22 cellular contexts compared by ENCODE assay signal in the genomic region with DNA sequence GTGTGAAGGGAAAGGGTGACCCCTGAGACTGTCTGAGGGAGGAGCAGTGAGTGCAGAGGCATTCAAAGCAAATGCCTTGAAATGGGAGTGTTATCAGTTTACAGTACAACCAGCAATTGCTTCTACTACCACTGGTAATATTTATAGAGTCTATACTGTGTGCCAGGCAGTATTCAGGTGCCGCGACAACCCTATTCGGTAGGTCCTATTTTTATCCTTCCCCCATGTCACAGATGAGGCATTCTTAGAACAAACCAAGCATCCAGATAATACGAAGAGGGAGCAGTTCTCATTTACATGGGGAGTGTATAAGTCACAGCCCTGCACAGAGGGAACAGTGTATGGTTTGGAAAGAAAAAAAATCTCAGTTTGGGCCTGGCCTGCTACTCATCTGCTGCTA. TPM values are rescaled to one million over a fixed set of nuclear protein-coding genes. Genes with fewer than 3 reads are reported as not detected.
DNase-seq lines count a peak whose midpoint lies in the region; ATAC-seq and TF ChIP-seq lines count a peak whose summit lies in the region.
"Had no signal": no experiment of that assay in that cellular context is flagged by ENCODE, and none has a peak within 500 bp of the region (broad histone marks: within the 10 kb centered on the region; RNA-seq: fewer than 3 reads in every experiment).

No MANE protein-coding gene starts in this region.

- peaks cover 21% of the 10 kb centered on the region for H3F3A ChIP-seq in GM23338 (replicated peaks; ENCODE audit: low read depth)

- TF ChIP-seq CTCF in GM23338 (conservative IDR thresholded peaks at IDR 0.05; ENCODE audit: low read depth in 2 of 2) = no peak
- no peak for TF ChIP-seq CTCF in WTC11 (IDR thresholded peaks at IDR 0.05)
- TF ChIP-seq CTCF in sigmoid colon (IDR thresholded peaks at IDR 0.05) = no peak

- no peaks in the 10 kb centered on the region for H4K20me1 ChIP-seq in GM23338 (replicated peaks; ENCODE audit: insufficient read depth)

- H3K4me1 ChIP-seq in GM23338 (ENCODE audit: insufficient read depth) (peaks cover 99% of the 10 kb centered on the region), sigmoid colon (peaks cover 0 to 27% (median 23%) of the 10 kb centered on the region in 4 donors)
- H3K4me1 ChIP-seq: SJCRH30 had no signal

- H3K4me3 Mint-ChIP-seq in GM23338 = peak overlapping the region; percentile 26; the same call in 2 of the 3 replicates
- 0 out of 2 replicates have a peak overlapping the region, but pooled peaks have one; percentile 15 for H3K4me3 Mint-ChIP-seq in WTC11
- H3K4me3 Mint-ChIP-seq: B cell had no signal

- peak overlapping the region; percentile 73 for H3K4me2 ChIP-seq in GM23338
- H3K4me2 ChIP-seq: A549 had no signal

- DNase-seq in GM23338 (ENCODE audit: low spot score) (no peak), WTC11 (ENCODE audit: low spot score) (no peak), left ventricle myocardium superior (no peak), sigmoid colon (no peak), HCEC 1CT (no peak)
- DNase-seq: DMS79; GM23248; KBM-7; MM.1S; NCI-H1092; NCI-H1436; NCI-H2029; NCI-H345; NCI-H524; NCI-H774; NK-92 treated with Interleukin-12 subunit alpha and Interleukin-12 subunit beta, amount 100 ng/mL, for 24 hours; SJCRH30 had no signal

- H3K27ac Mint-ChIP-seq in GM23338 (peak overlapping the region; percentile 58), WTC11 (peak overlapping the region; percentile 99)
- H3K27ac Mint-ChIP-seq: B cell had no signal

- intact Hi-C loops in left ventricle myocardium superior (cut with micrococcal nuclease) = no loop called here
- intact Hi-C loops in sigmoid colon (cut with DNase I) = no loop called here

- 78 to 93% methylated on average over 4 of the region's 4 CpGs for WGBS in sigmoid colon, 2 donors

- peak overlapping the region; percentile 87; the same call in 1 of the 2 replicates for H3K27ac ChIP-seq in GM23338 (ENCODE audit: low read depth)
- peak overlapping the region in 3 of 4 donors; percentile 24 to 44 (median 32) for H3K27ac ChIP-seq in sigmoid colon
- H3K27ac ChIP-seq: A549, GM23248, SJCRH30 had no signal

- peak overlapping the region; percentile 30 for H3K4me3 ChIP-seq in GM23338
- H3K4me3 ChIP-seq in sigmoid colon = no peak overlapping the region
- H3K4me3 ChIP-seq: A549, GM23248, SJCRH30 had no signal

- peaks cover 98% of the 10 kb centered on the region for H3K79me2 ChIP-seq in GM23338 (replicated peaks; ENCODE audit: insufficient read depth)

- POLR2A ChIA-PET in WTC11 (lab: Charles Lee) = no interaction called here

- peaks cover 98% of the 10 kb centered on the region for H3K4me1 Mint-ChIP-seq in GM23338
- peaks cover 97% of the 10 kb centered on the region for H3K4me1 Mint-ChIP-seq in WTC11
- H3K4me1 Mint-ChIP-seq: B cell had no signal

- H3K9me3 ChIP-seq in sigmoid colon = no peaks in the 10 kb centered on the region
- H3K9me3 ChIP-seq: A549, SJCRH30 had no signal

- H3K27me3 Mint-ChIP-seq in GM23338 (ENCODE audit: insufficient read depth, low read depth, poor library complexity) = peaks cover 16% of the 10 kb centered on the region
- H3K27me3 Mint-ChIP-seq in WTC11 (ENCODE audit: low read depth) = no peaks in the 10 kb centered on the region

- TF ChIP-seq POLR2A in sigmoid colon (IDR thresholded peaks at IDR 0.05) = no peak

- H2AFZ ChIP-seq in GM23338 = no peak overlapping the region
- H2AFZ ChIP-seq: GM23248 had no signal

- H3K36me3 Mint-ChIP-seq in GM23338 (ENCODE audit: low read depth) = peaks cover 22% of the 10 kb centered on the region
- no peaks in the 10 kb centered on the region for H3K36me3 Mint-ChIP-seq in WTC11

- ATAC-seq in GM23338 (no peak), WTC11 (no peak), left ventricle myocardium superior (peak; percentile 78), GM19397 (IDR thresholded peaks at IDR 0.05; ENCODE audit: unreplicated experiment) (no peak), HG02623 (IDR thresholded peaks at IDR 0.05; ENCODE audit: unreplicated experiment) (no peak)
- ATAC-seq: A549, Panc1 had no signal

- CTCF ChIA-PET in WTC11 (lab: Charles Lee) = interaction anchor here (0.6 kb wide), 1 partner anchor 96 kb away, joined by 3 read pairs; no protein-coding TSS in a partner anchor

- TF ChIP-seq EP300 in sigmoid colon (IDR thresholded peaks at IDR 0.05) = no peak

- H3K9me2 ChIP-seq in GM23338 (ENCODE audit: insufficient read depth) = no peaks in the 10 kb centered on the region

- no peaks in the 10 kb centered on the region for H3K9me3 Mint-ChIP-seq in GM23338
- H3K9me3 Mint-ChIP-seq in WTC11 = no peaks in the 10 kb centered on the region

- H3K36me3 ChIP-seq in GM23338 (ENCODE audit: insufficient read depth) (no peaks in the 10 kb centered on the region), sigmoid colon (no peaks in the 10 kb centered on the region)
- H3K36me3 ChIP-seq: SJCRH30 had no signal

- H3K27me3 ChIP-seq in GM23338 (ENCODE audit: insufficient read depth) (no peaks in the 10 kb centered on the region), sigmoid colon (no peaks in the 10 kb centered on the region)
- H3K27me3 ChIP-seq: SJCRH30 had no signal

TF ChIP-seq in GM23338, 12 proteins besides CTCF, POLR2A, EP300 and RAD21 (continues in another document):
- TF ChIP-seq, protein P1, sequence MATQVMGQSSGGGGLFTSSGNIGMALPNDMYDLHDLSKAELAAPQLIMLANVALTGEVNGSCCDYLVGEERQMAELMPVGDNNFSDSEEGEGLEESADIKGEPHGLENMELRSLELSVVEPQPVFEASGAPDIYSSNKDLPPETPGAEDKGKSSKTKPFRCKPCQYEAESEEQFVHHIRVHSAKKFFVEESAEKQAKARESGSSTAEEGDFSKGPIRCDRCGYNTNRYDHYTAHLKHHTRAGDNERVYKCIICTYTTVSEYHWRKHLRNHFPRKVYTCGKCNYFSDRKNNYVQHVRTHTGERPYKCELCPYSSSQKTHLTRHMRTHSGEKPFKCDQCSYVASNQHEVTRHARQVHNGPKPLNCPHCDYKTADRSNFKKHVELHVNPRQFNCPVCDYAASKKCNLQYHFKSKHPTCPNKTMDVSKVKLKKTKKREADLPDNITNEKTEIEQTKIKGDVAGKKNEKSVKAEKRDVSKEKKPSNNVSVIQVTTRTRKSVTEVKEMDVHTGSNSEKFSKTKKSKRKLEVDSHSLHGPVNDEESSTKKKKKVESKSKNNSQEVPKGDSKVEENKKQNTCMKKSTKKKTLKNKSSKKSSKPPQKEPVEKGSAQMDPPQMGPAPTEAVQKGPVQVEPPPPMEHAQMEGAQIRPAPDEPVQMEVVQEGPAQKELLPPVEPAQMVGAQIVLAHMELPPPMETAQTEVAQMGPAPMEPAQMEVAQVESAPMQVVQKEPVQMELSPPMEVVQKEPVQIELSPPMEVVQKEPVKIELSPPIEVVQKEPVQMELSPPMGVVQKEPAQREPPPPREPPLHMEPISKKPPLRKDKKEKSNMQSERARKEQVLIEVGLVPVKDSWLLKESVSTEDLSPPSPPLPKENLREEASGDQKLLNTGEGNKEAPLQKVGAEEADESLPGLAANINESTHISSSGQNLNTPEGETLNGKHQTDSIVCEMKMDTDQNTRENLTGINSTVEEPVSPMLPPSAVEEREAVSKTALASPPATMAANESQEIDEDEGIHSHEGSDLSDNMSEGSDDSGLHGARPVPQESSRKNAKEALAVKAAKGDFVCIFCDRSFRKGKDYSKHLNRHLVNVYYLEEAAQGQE (IDR thresholded peaks at IDR 0.05; ENCODE audit: unreplicated experiment) = no peak
- TF ChIP-seq JUNB (IDR thresholded peaks at IDR 0.05; ENCODE audit: unreplicated experiment) (no peak), ZNF114 (CRISPR knock-in tag; IDR thresholded peaks at IDR 0.05) (no peak), ZNF331 (CRISPR knock-in tag; IDR thresholded peaks at IDR 0.05; ENCODE audit: low read depth) (no peak)

TF ChIP-seq in WTC11, 78 proteins besides CTCF, POLR2A, EP300 and RAD21 (continues in another document):
- TF ChIP-seq, protein P2, sequence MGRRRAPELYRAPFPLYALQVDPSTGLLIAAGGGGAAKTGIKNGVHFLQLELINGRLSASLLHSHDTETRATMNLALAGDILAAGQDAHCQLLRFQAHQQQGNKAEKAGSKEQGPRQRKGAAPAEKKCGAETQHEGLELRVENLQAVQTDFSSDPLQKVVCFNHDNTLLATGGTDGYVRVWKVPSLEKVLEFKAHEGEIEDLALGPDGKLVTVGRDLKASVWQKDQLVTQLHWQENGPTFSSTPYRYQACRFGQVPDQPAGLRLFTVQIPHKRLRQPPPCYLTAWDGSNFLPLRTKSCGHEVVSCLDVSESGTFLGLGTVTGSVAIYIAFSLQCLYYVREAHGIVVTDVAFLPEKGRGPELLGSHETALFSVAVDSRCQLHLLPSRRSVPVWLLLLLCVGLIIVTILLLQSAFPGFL (CRISPR knock-in tag; IDR thresholded peaks at IDR 0.05; ENCODE audit: borderline replicate concordance) = no peak
- TF ChIP-seq ETV6 (CRISPR knock-in tag; IDR thresholded peaks at IDR 0.05) = no peak
- TF ChIP-seq MYBL2 (CRISPR knock-in tag; IDR thresholded peaks at IDR 0.05) = no peak

RNA-seq across cellular contexts. Expression of a gene that starts 18.3 kb away (rescaled TPM):
- 94.3 and 96.0 TPM in 2 replicates for total RNA-seq in GM23338 (2014; rRNA removed; shearing (Covaris generic))
- polyA plus RNA-seq in GM23338 (2016; fragmentation: Nextera tagmentation; extraction: Ambion mirVana) (53.8 and 59.7 TPM in 2 replicates), sigmoid colon (1 to 10 TPM in 1 of 3 donors, under 1 TPM in 2; under 0.01 to 1.3 (median 0.23) TPM)
- total RNA-seq in WTC11 (2021) (54.6 to 56.3 TPM (median 55.2 TPM) in 3 replicates), left ventricle myocardium superior (9.0 TPM), sigmoid colon (10 to 100 TPM; 27.3 to 37.1 (median 29.3) TPM)
